In the genomic region with DNA sequence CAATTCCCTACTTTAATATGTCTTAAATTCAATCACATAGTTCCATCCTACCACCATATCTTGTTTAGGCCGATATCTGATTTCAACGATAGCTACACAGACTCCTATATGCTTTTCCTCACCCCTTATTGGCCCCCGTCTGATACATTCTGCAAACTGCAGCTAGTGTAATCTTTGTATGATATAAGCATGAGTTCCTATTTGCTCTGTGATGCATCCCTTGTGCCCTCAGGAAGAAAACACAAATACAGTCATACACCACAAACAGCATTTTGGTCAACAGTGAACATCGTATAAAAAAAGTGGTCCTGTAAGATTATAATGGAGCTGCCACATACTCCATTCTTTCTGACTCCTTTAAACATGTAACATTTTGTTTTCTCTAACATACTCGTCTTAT, we compare ENCODE assay signal across 25 cellular contexts.
"Had no signal": no experiment of that assay in that cellular context is flagged by ENCODE, and none has a peak within 500 bp of the region (broad histone marks: within the 10 kb centered on the region; RNA-seq: fewer than 3 reads in every experiment).

No MANE protein-coding gene starts in this region.

- H3K4me3 ChIP-seq: neural progenitor cell, ovary, psoas muscle, right lobe of liver, sigmoid colon, stomach, thoracic aorta, thyroid gland, tibial nerve, upper lobe of left lung, vagina had no signal

- H3K36me3 ChIP-seq: neural progenitor cell, ovary, right lobe of liver, sigmoid colon, stomach, thoracic aorta, thyroid gland, tibial nerve, upper lobe of left lung, vagina had no signal

- H3K9me3 ChIP-seq: ovary, right lobe of liver, sigmoid colon, thoracic aorta, thyroid gland, upper lobe of left lung, vagina had no signal

- DNase-seq: natural killer cell; occipital lobe; ovary; posterior cingulate gyrus; psoas muscle; right cardiac atrium; right lobe of liver; sigmoid colon; small intestine; stimulated activated CD4-positive, alpha-beta T cell treated with anti-CD3 and anti-CD28 coated beads, Interleukin-15, amount 100 ng/mL, for 24 hours; stimulated activated CD4-positive, alpha-beta T cell treated with anti-CD3 and anti-CD28 coated beads, Interleukin-2, amount 100 ng/mL, for 24 hours; stimulated activated CD4-positive, alpha-beta T cell treated with anti-CD3 and anti-CD28 coated beads, Interleukin-2, amount 100 ng/mL, for 48 hours; stimulated activated CD4-positive, alpha-beta T cell treated with anti-CD3 and anti-CD28 coated beads, Interleukin-4, amount 100 ng/mL, for 24 hours; stimulated activated naive B cell treated with anti-CD40 and anti-IgM and Interleukin-4, amounts not matched to agents 10 μg/mL and 1 μg/mL and 100 μg/mL, for 72 hours; stimulated activated naive CD4-positive, alpha-beta T cell treated with Interleukin-2 at 50 U/mL for 16 hours; stomach; thyroid gland; trophoblast cell; upper lobe of left lung had no signal

- H3K27me3 ChIP-seq: neural progenitor cell, ovary, right lobe of liver, sigmoid colon, stomach, thyroid gland, tibial nerve, upper lobe of left lung, vagina had no signal

- ATAC-seq: natural killer cell; psoas muscle; right cardiac atrium; right lobe of liver; stimulated activated effector memory CD8-positive, alpha-beta T cell treated with anti-CD3 and anti-CD28 coated beads, Interleukin-12 subunit alpha, Interleukin-12 subunit beta, amount 100 ng/mL, for 72 hours; stimulated activated naive B cell treated with anti-CD40 and anti-IgM and Interleukin-4, amounts not matched to agents 10 μg/mL and 1 μg/mL and 100 μg/mL, for 72 hours had no signal

- H3K4me1 ChIP-seq: neural progenitor cell, parathyroid adenoma, psoas muscle, right lobe of liver, sigmoid colon, stomach, thyroid gland, tibial nerve, upper lobe of left lung, vagina had no signal

- H3K27ac ChIP-seq: neural progenitor cell, ovary, parathyroid adenoma, psoas muscle, right lobe of liver, sigmoid colon, stomach, thoracic aorta, thyroid gland, tibial nerve, upper lobe of left lung, vagina had no signal
